ENCODE assay signal across 11 cellular contexts in the genomic region with DNA sequence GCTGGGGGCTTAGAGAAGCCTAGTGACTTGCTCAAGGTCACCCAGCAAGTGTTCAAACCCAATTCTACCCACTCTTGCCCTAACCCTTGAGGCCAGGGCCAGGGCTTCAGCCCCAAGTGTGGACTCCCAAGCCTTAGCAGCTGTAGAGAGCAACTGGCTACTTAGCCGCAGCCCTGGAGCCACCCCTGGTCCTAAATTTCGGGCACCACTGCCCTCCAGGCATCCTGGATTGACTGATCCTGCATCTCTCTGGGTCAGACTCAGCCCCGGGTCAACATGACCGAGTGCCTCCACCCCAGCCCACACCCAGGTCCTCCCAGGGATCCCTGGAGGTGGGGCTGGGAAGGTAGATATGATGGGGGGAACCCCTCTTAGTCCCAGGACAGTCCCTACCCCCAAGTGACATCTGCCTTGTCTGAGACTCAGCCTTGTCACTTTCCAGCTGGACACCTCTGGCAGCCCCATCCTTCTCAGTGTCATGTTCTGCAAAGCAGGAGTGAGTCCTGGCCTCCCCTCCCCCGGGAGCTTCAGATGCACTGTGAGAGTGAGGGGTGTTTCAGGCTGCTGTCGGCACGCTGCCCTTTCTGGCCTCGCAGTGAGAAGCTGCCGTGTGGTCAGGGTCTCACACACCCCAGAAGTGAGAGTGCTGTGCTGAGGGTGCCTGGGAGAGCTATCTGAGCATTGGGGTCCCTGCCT.
A peak's percentile ranks its signal among the peaks of the same experiment; 100 is the strongest.
DNase-seq lines count a peak whose midpoint lies in the region; ATAC-seq and TF ChIP-seq lines count a peak whose summit lies in the region.
"Had no signal": no experiment of that assay in that cellular context is flagged by ENCODE, and none has a peak within 500 bp of the region (broad histone marks: within the 10 kb centered on the region; RNA-seq: fewer than 3 reads in every experiment).

No MANE protein-coding gene starts in this region.

- H3K9me3 Mint-ChIP-seq in mesothelial cell of epicardium = no peaks in the 10 kb centered on the region
- H3K9me3 Mint-ChIP-seq: activated T-cell treated with anti-CD3 and anti-CD28 coated beads, Interleukin-2, amount 50 U/mL, for 24 hours had no signal

- H3K4me1 ChIP-seq in HUES64 (ENCODE audit: insufficient read depth, low read length) = peaks cover 42% of the 10 kb centered on the region
- peaks cover 14% of the 10 kb centered on the region for H3K4me1 ChIP-seq in colonic mucosa
- H3K4me1 ChIP-seq in thoracic aorta (ENCODE audit: control insufficient read depth in 1 of 2, low read depth in 2 of 2) = peaks cover 69 to 97% of the 10 kb centered on the region in 2 donors

- peak overlapping the region; percentile 67 for H3K9ac ChIP-seq in HUES64 (ENCODE audit: low read depth, low read length)
- H3K9ac ChIP-seq in colonic mucosa (ENCODE audit: low read depth in 2 of 2, low read length in 2 of 2) = peak overlapping the region in 1 of 2 donors; percentile 24

- peak overlapping the region; percentile 91 for H3K27ac ChIP-seq in HUES64 (ENCODE audit: low read depth, low read length)
- peak overlapping the region; percentile 47 for H3K27ac ChIP-seq in colonic mucosa
- peak overlapping the region; percentile 91 to 97 for H3K27ac ChIP-seq in thoracic aorta

- no peak for DNase-seq in colonic mucosa
- DNase-seq in mesothelial cell of epicardium (ENCODE audit: low spot score in 2 of 2, unreplicated experiment in 2 of 2) = no peak
- no peak for DNase-seq in thoracic aorta (ENCODE audit: low spot score)
- DNase-seq in NCI-H1930 (lab: John Stamatoyannopoulos, UW) = no peak
- no peak for DNase-seq in NCI-H748 (lab: John Stamatoyannopoulos, UW; ENCODE audit: unreplicated experiment)
- no peak for DNase-seq in DMS114 treated with DMSO at 0.1 percent for 48 hours (lab: John Stamatoyannopoulos, UW; ENCODE audit: unreplicated experiment)
- DNase-seq: activated T-cell treated with anti-CD3 and anti-CD28 coated beads, Interleukin-2, amount 50 U/mL, for 24 hours; MM.1S; T-helper 9 cell had no signal

- TF ChIP-seq CTCF in colonic mucosa (IDR thresholded peaks at IDR 0.05) (no peak), mesothelial cell of epicardium (IDR thresholded peaks at IDR 0.05; ENCODE audit: unreplicated experiment) (no peak), thoracic aorta (IDR thresholded peaks at IDR 0.05) (no peak)

- peaks cover 4% of the 10 kb centered on the region for H3K36me3 Mint-ChIP-seq in mesothelial cell of epicardium

- H3K4me1 Mint-ChIP-seq in mesothelial cell of epicardium = peaks cover 53% of the 10 kb centered on the region

- no peaks in the 10 kb centered on the region for H3K9me3 ChIP-seq in HUES64 (ENCODE audit: insufficient read depth, low read depth, low read length)
- H3K9me3 ChIP-seq in colonic mucosa = no peaks in the 10 kb centered on the region
- no peaks in the 10 kb centered on the region for H3K9me3 ChIP-seq in thoracic aorta

- no peak for ATAC-seq in thoracic aorta (ENCODE audit: insufficient number of reproducible peaks, low FRiP score, low read depth)
- ATAC-seq in GM21423 (IDR thresholded peaks at IDR 0.05; ENCODE audit: unreplicated experiment) = no peak

- intact Hi-C loops in colonic mucosa (cut with DNase I) = no loop called here

- H3K27me3 Mint-ChIP-seq in mesothelial cell of epicardium (ENCODE audit: low read depth) = no peaks in the 10 kb centered on the region
- H3K27me3 Mint-ChIP-seq: activated T-cell treated with anti-CD3 and anti-CD28 coated beads, Interleukin-2, amount 50 U/mL, for 24 hours had no signal

- H3K27me3 ChIP-seq in HUES64 (ENCODE audit: insufficient read depth, low read length) = no peaks in the 10 kb centered on the region
- H3K27me3 ChIP-seq in colonic mucosa = no peaks in the 10 kb centered on the region
- no peaks in the 10 kb centered on the region for H3K27me3 ChIP-seq in thoracic aorta (replicated peaks; ENCODE audit: insufficient read depth)

- 71% methylated on average over 8 of the region's 9 CpGs for WGBS in HUES64

- peak overlapping the region; percentile 98 for H3K27ac Mint-ChIP-seq in mesothelial cell of epicardium
- H3K27ac Mint-ChIP-seq: activated T-cell treated with anti-CD3 and anti-CD28 coated beads, Interleukin-2, amount 50 U/mL, for 24 hours had no signal

- H3K4me3 Mint-ChIP-seq in mesothelial cell of epicardium = no peak overlapping the region
- H3K4me3 Mint-ChIP-seq: activated T-cell treated with anti-CD3 and anti-CD28 coated beads, Interleukin-2, amount 50 U/mL, for 24 hours had no signal

- H3K36me3 ChIP-seq in HUES64 (ENCODE audit: insufficient read depth, low read length) (0 out of 2 replicates have a peak, but pooled peaks cover 3% of the 10 kb centered on the region), colonic mucosa (no peaks in the 10 kb centered on the region), thoracic aorta (peaks cover 2% of the 10 kb centered on the region)

- H3K4me3 ChIP-seq in HUES64 (ENCODE audit: low read length) (no peak overlapping the region), colonic mucosa (no peak overlapping the region), thoracic aorta (no peak overlapping the region)
